In the genomic region with DNA sequence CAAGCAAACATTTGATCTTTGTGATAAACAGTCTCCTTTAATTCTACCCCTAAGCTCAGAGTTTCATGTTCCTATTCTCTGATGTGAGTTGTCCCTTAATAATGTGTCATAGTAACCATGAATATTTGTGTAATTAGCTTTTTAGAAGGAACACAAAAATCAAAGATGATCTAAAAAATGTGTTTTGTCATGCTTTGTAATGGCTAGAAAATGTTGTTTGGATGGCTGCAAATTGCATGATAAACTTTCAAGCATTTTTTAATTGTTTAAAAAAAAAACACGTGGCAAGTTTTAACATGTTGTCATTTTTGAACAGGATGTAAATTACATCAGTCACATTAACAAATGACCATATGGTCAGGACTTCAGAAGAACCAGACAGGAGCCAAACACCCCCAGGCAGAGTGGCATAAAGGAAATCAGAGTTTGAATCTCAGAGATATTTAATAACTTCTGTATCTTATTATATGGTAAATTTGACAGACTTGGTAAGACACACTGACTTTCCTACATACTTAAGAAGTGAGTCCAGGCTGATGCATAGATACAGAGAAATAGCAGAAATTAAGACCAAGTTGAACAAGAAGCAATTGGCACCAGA, we compare ENCODE assay signal across 1 cellular context.
TF ChIP-seq lines count a peak whose summit lies in the region.

No MANE protein-coding gene starts in this region.

TF ChIP-seq in GM23338, 12 proteins besides CTCF, POLR2A, EP300 and RAD21 (continued from another document):
- TF ChIP-seq, protein P1, sequence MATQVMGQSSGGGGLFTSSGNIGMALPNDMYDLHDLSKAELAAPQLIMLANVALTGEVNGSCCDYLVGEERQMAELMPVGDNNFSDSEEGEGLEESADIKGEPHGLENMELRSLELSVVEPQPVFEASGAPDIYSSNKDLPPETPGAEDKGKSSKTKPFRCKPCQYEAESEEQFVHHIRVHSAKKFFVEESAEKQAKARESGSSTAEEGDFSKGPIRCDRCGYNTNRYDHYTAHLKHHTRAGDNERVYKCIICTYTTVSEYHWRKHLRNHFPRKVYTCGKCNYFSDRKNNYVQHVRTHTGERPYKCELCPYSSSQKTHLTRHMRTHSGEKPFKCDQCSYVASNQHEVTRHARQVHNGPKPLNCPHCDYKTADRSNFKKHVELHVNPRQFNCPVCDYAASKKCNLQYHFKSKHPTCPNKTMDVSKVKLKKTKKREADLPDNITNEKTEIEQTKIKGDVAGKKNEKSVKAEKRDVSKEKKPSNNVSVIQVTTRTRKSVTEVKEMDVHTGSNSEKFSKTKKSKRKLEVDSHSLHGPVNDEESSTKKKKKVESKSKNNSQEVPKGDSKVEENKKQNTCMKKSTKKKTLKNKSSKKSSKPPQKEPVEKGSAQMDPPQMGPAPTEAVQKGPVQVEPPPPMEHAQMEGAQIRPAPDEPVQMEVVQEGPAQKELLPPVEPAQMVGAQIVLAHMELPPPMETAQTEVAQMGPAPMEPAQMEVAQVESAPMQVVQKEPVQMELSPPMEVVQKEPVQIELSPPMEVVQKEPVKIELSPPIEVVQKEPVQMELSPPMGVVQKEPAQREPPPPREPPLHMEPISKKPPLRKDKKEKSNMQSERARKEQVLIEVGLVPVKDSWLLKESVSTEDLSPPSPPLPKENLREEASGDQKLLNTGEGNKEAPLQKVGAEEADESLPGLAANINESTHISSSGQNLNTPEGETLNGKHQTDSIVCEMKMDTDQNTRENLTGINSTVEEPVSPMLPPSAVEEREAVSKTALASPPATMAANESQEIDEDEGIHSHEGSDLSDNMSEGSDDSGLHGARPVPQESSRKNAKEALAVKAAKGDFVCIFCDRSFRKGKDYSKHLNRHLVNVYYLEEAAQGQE (IDR thresholded peaks at IDR 0.05; ENCODE audit: unreplicated experiment): no peak
- TF ChIP-seq ZNF114 (CRISPR knock-in tag; IDR thresholded peaks at IDR 0.05) (no peak), JUNB (IDR thresholded peaks at IDR 0.05; ENCODE audit: unreplicated experiment) (no peak), ZNF331 (CRISPR knock-in tag; IDR thresholded peaks at IDR 0.05; ENCODE audit: low read depth) (no peak), STAT1 (IDR thresholded peaks at IDR 0.05; ENCODE audit: unreplicated experiment) (no peak), EZH2phosphoT487 (IDR thresholded peaks at IDR 0.05; ENCODE audit: unreplicated experiment) (no peak), POLR2AphosphoS5 (IDR thresholded peaks at IDR 0.05; ENCODE audit: low read depth) (no peak), CREB1 (CRISPR knock-in tag; IDR thresholded peaks at IDR 0.05; ENCODE audit: low read depth) (no peak)
- TF ChIP-seq, protein P2, sequence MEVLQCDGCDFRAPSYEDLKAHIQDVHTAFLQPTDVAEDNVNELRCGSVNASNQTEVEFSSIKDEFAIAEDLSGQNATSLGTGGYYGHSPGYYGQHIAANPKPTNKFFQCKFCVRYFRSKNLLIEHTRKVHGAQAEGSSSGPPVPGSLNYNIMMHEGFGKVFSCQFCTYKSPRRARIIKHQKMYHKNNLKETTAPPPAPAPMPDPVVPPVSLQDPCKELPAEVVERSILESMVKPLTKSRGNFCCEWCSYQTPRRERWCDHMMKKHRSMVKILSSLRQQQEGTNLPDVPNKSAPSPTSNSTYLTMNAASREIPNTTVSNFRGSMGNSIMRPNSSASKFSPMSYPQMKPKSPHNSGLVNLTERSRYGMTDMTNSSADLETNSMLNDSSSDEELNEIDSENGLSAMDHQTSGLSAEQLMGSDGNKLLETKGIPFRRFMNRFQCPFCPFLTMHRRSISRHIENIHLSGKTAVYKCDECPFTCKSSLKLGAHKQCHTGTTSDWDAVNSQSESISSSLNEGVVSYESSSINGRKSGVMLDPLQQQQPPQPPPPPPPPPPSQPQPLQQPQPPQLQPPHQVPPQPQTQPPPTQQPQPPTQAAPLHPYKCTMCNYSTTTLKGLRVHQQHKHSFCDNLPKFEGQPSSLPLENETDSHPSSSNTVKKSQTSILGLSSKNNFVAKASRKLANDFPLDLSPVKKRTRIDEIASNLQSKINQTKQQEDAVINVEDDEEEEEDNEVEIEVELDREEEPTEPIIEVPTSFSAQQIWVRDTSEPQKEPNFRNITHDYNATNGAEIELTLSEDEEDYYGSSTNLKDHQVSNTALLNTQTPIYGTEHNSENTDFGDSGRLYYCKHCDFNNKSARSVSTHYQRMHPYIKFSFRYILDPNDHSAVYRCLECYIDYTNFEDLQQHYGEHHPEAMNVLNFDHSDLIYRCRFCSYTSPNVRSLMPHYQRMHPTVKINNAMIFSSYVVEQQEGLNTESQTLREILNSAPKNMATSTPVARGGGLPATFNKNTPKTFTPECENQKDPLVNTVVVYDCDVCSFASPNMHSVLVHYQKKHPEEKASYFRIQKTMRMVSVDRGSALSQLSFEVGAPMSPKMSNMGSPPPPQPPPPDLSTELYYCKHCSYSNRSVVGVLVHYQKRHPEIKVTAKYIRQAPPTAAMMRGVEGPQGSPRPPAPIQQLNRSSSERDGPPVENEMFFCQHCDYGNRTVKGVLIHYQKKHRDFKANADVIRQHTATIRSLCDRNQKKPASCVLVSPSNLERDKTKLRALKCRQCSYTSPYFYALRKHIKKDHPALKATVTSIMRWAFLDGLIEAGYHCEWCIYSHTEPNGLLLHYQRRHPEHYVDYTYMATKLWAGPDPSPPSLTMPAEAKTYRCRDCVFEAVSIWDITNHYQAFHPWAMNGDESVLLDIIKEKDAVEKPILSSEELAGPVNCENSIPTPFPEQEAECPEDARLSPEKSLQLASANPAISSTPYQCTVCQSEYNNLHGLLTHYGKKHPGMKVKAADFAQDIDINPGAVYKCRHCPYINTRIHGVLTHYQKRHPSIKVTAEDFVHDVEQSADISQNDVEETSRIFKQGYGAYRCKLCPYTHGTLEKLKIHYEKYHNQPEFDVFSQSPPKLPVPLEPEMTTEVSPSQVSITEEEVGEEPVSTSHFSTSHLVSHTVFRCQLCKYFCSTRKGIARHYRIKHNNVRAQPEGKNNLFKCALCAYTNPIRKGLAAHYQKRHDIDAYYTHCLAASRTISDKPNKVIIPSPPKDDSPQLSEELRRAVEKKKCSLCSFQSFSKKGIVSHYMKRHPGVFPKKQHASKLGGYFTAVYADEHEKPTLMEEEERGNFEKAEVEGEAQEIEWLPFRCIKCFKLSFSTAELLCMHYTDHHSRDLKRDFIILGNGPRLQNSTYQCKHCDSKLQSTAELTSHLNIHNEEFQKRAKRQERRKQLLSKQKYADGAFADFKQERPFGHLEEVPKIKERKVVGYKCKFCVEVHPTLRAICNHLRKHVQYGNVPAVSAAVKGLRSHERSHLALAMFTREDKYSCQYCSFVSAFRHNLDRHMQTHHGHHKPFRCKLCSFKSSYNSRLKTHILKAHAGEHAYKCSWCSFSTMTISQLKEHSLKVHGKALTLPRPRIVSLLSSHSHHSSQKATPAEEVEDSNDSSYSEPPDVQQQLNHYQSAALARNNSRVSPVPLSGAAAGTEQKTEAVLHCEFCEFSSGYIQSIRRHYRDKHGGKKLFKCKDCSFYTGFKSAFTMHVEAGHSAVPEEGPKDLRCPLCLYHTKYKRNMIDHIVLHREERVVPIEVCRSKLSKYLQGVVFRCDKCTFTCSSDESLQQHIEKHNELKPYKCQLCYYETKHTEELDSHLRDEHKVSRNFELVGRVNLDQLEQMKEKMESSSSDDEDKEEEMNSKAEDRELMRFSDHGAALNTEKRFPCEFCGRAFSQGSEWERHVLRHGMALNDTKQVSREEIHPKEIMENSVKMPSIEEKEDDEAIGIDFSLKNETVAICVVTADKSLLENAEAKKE (CRISPR knock-in tag; IDR thresholded peaks at IDR 0.05): no peak
- TF ChIP-seq, protein P3, sequence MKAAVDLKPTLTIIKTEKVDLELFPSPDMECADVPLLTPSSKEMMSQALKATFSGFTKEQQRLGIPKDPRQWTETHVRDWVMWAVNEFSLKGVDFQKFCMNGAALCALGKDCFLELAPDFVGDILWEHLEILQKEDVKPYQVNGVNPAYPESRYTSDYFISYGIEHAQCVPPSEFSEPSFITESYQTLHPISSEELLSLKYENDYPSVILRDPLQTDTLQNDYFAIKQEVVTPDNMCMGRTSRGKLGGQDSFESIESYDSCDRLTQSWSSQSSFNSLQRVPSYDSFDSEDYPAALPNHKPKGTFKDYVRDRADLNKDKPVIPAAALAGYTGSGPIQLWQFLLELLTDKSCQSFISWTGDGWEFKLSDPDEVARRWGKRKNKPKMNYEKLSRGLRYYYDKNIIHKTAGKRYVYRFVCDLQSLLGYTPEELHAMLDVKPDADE (IDR thresholded peaks at IDR 0.05): no peak
